In genomic region chr20:62368629-62369507, GRCh38 we compare ENCODE assay signal across 8 cellular contexts. TPM values are rescaled to one million over a fixed set of nuclear protein-coding genes. Genes with fewer than 3 reads are reported as not detected.
A peak's percentile ranks its signal among the peaks of the same experiment; 100 is the strongest.
DNase-seq lines count a peak whose midpoint lies in the region; ATAC-seq and TF ChIP-seq lines count a peak whose summit lies in the region.

No MANE protein-coding gene starts in this region.

- H3K4me3 Mint-ChIP-seq in mesothelial cell of epicardium: peak overlapping the region; percentile 63

- no peaks in the 10 kb centered on the region for H3K9me3 Mint-ChIP-seq in mesothelial cell of epicardium

- peak overlapping the region; percentile 85 for H3K27ac Mint-ChIP-seq in mesothelial cell of epicardium

- no peak for ATAC-seq in HG02610 (IDR thresholded peaks at IDR 0.05; ENCODE audit: unreplicated experiment)
- ATAC-seq in HG03469 (IDR thresholded peaks at IDR 0.05; ENCODE audit: unreplicated experiment): no peak

- no peaks in the 10 kb centered on the region for H3K36me3 Mint-ChIP-seq in mesothelial cell of epicardium

- H3K27me3 Mint-ChIP-seq in mesothelial cell of epicardium (ENCODE audit: low read depth): no peaks in the 10 kb centered on the region

- peaks cover 40% of the 10 kb centered on the region for H3K4me1 Mint-ChIP-seq in mesothelial cell of epicardium

- TF ChIP-seq CTCF in mesothelial cell of epicardium (IDR thresholded peaks at IDR 0.05; ENCODE audit: unreplicated experiment): peak; percentile 50

- DNase-seq in EL (peak; percentile 78), NCI-H226 (peak; percentile 85), ecto neural progenitor cell (ENCODE audit: low spot score) (peak; percentile 88), mesothelial cell of epicardium (ENCODE audit: low spot score in 2 of 2, unreplicated experiment in 2 of 2) (peak in 1 of 2 experiments; percentile 72), DMS114 treated with DMSO at 0.1 percent for 48 hours (lab: John Stamatoyannopoulos, UW; ENCODE audit: unreplicated experiment) (no peak)
- DNase-seq in central memory CD4-positive, alpha-beta T cell: no peak

RNA-seq across cellular contexts. Expression of gene LAMA5, which starts 1.8 kb away (rescaled TPM):
- 571 to 618 TPM (median 601 TPM) in 3 replicates for total RNA-seq in mesothelial cell of epicardium

RNA-seq across cellular contexts. Expression of gene RPS21, which starts 18.0 kb away (rescaled TPM):
- 1,089 to 1,145 TPM (median 1,126 TPM) in 3 replicates for total RNA-seq in mesothelial cell of epicardium

RNA-seq across cellular contexts. Expression of gene CABLES2, which starts 38.2 kb away (rescaled TPM):
- total RNA-seq in mesothelial cell of epicardium: 22.8 to 23.7 TPM (median 23.6 TPM) in 3 replicates

RNA-seq across cellular contexts. Expression of gene RBBP8NL, which starts 58.5 kb away (rescaled TPM):
- 12.3 to 13.5 TPM (median 12.6 TPM) in 3 replicates for total RNA-seq in mesothelial cell of epicardium

Comparison
In these comparisons a context has a peak if more than half of its experiments do, and no peak if none do; other contexts are left out.
1. DNase-seq: peak in EL (single experiment), NCI-H226 (single experiment) and ecto neural progenitor cell (single experiment); none in DMS114 treated with DMSO at 0.1 percent for 48 hours (single experiment) and central memory CD4-positive, alpha-beta T cell (single experiment).